In the genomic region with DNA sequence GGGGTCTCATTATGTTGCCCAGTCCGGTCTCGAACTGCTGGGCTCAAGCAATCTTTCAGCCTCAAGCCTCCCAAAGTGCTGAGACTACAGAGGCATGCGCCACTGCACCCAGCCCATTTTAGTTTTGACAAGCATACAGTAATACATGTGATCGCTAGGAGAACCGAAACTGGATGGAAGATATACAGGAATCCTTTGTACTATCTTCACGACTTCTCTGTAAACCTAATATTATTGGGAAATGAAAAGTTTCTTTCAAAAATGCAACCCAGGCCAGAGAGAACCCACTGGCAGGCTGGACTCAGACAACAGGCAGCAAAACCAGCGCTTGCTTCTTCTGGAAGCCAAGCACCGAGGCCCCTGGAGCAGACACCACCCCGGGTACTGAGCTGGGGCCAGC, we compare ENCODE assay signal across 2 cellular contexts.
TF ChIP-seq lines count a peak whose summit lies in the region.

No MANE protein-coding gene starts in this region.

TF ChIP-seq in liver, 16 proteins besides CTCF, POLR2A, EP300 and RAD21:
- TF ChIP-seq NR2F2 (IDR thresholded peaks at IDR 0.05) (no peak), HNF4G (IDR thresholded peaks at IDR 0.05) (no peak), FOXA2 (IDR thresholded peaks at IDR 0.05) (no peak)
- TF ChIP-seq, protein P1, sequence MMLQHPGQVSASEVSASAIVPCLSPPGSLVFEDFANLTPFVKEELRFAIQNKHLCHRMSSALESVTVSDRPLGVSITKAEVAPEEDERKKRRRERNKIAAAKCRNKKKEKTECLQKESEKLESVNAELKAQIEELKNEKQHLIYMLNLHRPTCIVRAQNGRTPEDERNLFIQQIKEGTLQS (IDR thresholded peaks at IDR 0.05) = no peak
- TF ChIP-seq, protein P2, sequence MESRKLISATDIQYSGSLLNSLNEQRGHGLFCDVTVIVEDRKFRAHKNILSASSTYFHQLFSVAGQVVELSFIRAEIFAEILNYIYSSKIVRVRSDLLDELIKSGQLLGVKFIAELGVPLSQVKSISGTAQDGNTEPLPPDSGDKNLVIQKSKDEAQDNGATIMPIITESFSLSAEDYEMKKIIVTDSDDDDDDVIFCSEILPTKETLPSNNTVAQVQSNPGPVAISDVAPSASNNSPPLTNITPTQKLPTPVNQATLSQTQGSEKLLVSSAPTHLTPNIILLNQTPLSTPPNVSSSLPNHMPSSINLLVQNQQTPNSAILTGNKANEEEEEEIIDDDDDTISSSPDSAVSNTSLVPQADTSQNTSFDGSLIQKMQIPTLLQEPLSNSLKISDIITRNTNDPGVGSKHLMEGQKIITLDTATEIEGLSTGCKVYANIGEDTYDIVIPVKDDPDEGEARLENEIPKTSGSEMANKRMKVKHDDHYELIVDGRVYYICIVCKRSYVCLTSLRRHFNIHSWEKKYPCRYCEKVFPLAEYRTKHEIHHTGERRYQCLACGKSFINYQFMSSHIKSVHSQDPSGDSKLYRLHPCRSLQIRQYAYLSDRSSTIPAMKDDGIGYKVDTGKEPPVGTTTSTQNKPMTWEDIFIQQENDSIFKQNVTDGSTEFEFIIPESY (IDR thresholded peaks at IDR 0.05) = no peak

TF ChIP-seq in HepG2, 621 proteins besides CTCF, POLR2A, EP300 and RAD21:
- TF ChIP-seq MAFG (CRISPR knock-in tag; IDR thresholded peaks at IDR 0.05) (no peak), CENPX (CRISPR knock-in tag; IDR thresholded peaks at IDR 0.05) (no peak), RAD51 (IDR thresholded peaks at IDR 0.05; ENCODE audit: borderline replicate concordance) (no peak), TBL1XR1 (IDR thresholded peaks at IDR 0.05; ENCODE audit: borderline replicate concordance, low read length, partially characterized antibody) (no peak), SP140L (CRISPR knock-in tag; IDR thresholded peaks at IDR 0.05; ENCODE audit: borderline replicate concordance) (no peak), DNMT1 (CRISPR knock-in tag; IDR thresholded peaks at IDR 0.05) (no peak), ZNF577 (CRISPR knock-in tag; IDR thresholded peaks at IDR 0.05; ENCODE audit: borderline replicate concordance, low read depth) (no peak), PAX8 (CRISPR knock-in tag; IDR thresholded peaks at IDR 0.05; ENCODE audit: borderline replicate concordance) (no peak), HNF4A (CRISPR knock-in tag; IDR thresholded peaks at IDR 0.05) (no peak), MAFF (IDR thresholded peaks at IDR 0.05; ENCODE audit: low read depth, low read length) (no peak), PTBP1 (IDR thresholded peaks at IDR 0.05; ENCODE audit: low read depth, low read length, poor library complexity, severe bottlenecking) (no peak), ZNF562 (CRISPR knock-in tag; IDR thresholded peaks at IDR 0.05; ENCODE audit: borderline replicate concordance) (no peak), ELF4 (CRISPR knock-in tag; IDR thresholded peaks at IDR 0.05; ENCODE audit: borderline replicate concordance) (no peak), ATM (IDR thresholded peaks at IDR 0.05; ENCODE audit: borderline replicate concordance) (no peak)
- TF ChIP-seq, protein P3, sequence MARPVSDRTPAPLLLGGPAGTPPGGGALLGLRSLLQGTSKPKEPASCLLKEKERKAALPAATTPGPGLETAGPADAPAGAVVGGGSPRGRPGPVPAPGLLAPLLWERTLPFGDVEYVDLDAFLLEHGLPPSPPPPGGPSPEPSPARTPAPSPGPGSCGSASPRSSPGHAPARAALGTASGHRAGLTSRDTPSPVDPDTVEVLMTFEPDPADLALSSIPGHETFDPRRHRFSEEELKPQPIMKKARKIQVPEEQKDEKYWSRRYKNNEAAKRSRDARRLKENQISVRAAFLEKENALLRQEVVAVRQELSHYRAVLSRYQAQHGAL (CRISPR knock-in tag; IDR thresholded peaks at IDR 0.05; ENCODE audit: not compliant biosample characterization) = no peak
- TF ChIP-seq, protein P4, sequence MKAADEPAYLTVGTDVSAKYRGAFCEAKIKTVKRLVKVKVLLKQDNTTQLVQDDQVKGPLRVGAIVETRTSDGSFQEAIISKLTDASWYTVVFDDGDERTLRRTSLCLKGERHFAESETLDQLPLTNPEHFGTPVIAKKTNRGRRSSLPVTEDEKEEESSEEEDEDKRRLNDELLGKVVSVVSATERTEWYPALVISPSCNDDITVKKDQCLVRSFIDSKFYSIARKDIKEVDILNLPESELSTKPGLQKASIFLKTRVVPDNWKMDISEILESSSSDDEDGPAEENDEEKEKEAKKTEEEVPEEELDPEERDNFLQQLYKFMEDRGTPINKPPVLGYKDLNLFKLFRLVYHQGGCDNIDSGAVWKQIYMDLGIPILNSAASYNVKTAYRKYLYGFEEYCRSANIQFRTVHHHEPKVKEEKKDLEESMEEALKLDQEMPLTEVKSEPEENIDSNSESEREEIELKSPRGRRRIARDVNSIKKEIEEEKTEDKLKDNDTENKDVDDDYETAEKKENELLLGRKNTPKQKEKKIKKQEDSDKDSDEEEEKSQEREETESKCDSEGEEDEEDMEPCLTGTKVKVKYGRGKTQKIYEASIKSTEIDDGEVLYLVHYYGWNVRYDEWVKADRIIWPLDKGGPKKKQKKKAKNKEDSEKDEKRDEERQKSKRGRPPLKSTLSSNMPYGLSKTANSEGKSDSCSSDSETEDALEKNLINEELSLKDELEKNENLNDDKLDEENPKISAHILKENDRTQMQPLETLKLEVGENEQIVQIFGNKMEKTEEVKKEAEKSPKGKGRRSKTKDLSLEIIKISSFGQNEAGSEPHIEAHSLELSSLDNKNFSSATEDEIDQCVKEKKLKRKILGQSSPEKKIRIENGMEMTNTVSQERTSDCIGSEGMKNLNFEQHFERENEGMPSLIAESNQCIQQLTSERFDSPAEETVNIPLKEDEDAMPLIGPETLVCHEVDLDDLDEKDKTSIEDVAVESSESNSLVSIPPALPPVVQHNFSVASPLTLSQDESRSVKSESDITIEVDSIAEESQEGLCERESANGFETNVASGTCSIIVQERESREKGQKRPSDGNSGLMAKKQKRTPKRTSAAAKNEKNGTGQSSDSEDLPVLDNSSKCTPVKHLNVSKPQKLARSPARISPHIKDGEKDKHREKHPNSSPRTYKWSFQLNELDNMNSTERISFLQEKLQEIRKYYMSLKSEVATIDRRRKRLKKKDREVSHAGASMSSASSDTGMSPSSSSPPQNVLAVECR (CRISPR knock-in tag; IDR thresholded peaks at IDR 0.05; ENCODE audit: borderline replicate concordance) = no peak
- TF ChIP-seq, protein P5, sequence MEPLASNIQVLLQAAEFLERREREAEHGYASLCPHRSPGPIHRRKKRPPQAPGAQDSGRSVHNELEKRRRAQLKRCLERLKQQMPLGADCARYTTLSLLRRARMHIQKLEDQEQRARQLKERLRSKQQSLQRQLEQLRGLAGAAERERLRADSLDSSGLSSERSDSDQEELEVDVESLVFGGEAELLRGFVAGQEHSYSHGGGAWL (CRISPR knock-in tag; IDR thresholded peaks at IDR 0.05) = no peak
- TF ChIP-seq, protein P6, sequence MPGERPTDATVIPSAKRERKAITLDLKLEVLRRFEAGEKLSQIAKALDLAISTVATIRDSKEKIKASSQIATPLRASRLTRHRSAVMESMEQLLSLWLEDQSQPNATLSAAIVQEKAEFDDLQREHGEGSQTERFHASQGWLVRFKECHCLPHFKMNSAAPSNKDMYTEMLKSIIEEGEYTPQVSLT (CRISPR knock-in tag; IDR thresholded peaks at IDR 0.05; ENCODE audit: borderline replicate concordance, low read depth) = no peak
